In genomic region chr15:68052431-68052830, GRCh38 we compare ENCODE assay signal across 23 cellular contexts. TPM values are rescaled to one million over a fixed set of nuclear protein-coding genes. Genes with fewer than 3 reads are reported as not detected.
DNase-seq lines count a peak whose midpoint lies in the region; ATAC-seq and TF ChIP-seq lines count a peak whose summit lies in the region.
"Had no signal": no experiment of that assay in that cellular context is flagged by ENCODE, and none has a peak within 500 bp of the region (broad histone marks: within the 10 kb centered on the region; RNA-seq: fewer than 3 reads in every experiment).

No MANE protein-coding gene starts in this region.

- no peak overlapping the region for H3K27ac Mint-ChIP-seq in activated CD4-positive, alpha-beta T cell treated with anti-CD3 and anti-CD28 coated beads, Interleukin-2, amount 10 ng/mL, durations not matched to agents 24 days and 14 days
- H3K27ac Mint-ChIP-seq in endothelial cell (ENCODE audit: unreplicated experiment) (peak overlapping the region; percentile 30), progenitor cell of endocrine pancreas (no peak overlapping the region)
- H3K27ac Mint-ChIP-seq: effector memory CD8-positive, alpha-beta T cell had no signal

- no peak overlapping the region for H3K9ac ChIP-seq in Loucy (ENCODE audit: low read depth, low read length, poor library complexity, severe bottlenecking)

- peaks cover 15% of the 10 kb centered on the region for H3K27me3 Mint-ChIP-seq in activated CD4-positive, alpha-beta T cell treated with anti-CD3 and anti-CD28 coated beads, Interleukin-2, amount 10 ng/mL, durations not matched to agents 24 days and 14 days
- H3K27me3 Mint-ChIP-seq in endothelial cell (ENCODE audit: unreplicated experiment) (peaks cover 6% of the 10 kb centered on the region), progenitor cell of endocrine pancreas (no peaks in the 10 kb centered on the region)

- H3K4me2 ChIP-seq in Loucy (ENCODE audit: low read depth, low read length, poor library complexity, severe bottlenecking): no peak overlapping the region

- peak overlapping the region; percentile 60 for H3K4me3 Mint-ChIP-seq in activated CD4-positive, alpha-beta T cell treated with anti-CD3 and anti-CD28 coated beads, Interleukin-2, amount 10 ng/mL, durations not matched to agents 24 days and 14 days
- H3K4me3 Mint-ChIP-seq in endothelial cell (ENCODE audit: unreplicated experiment) (no peak overlapping the region), progenitor cell of endocrine pancreas (ENCODE audit: low read depth) (peak overlapping the region; percentile 4)

- H3K4me3 ChIP-seq in Loucy (ENCODE audit: low read length, poor library complexity, severe bottlenecking): no peak overlapping the region
- H3K4me3 ChIP-seq: ascending aorta, heart right ventricle, spleen had no signal

- peak overlapping the region; percentile 44 for H2AFZ ChIP-seq in Loucy (ENCODE audit: low read length)

- peaks cover 26% of the 10 kb centered on the region for H3K4me1 ChIP-seq in Loucy (ENCODE audit: insufficient read depth, low read length, poor library complexity, severe bottlenecking)

- no peaks in the 10 kb centered on the region for H3F3A ChIP-seq in Loucy (ENCODE audit: low read depth)

- peaks cover 3% of the 10 kb centered on the region for H3K36me3 Mint-ChIP-seq in activated CD4-positive, alpha-beta T cell treated with anti-CD3 and anti-CD28 coated beads, Interleukin-2, amount 10 ng/mL, durations not matched to agents 24 days and 14 days (ENCODE audit: low read depth)
- no peaks in the 10 kb centered on the region for H3K36me3 Mint-ChIP-seq in endothelial cell (ENCODE audit: low read depth, unreplicated experiment)
- no peaks in the 10 kb centered on the region for H3K36me3 Mint-ChIP-seq in progenitor cell of endocrine pancreas (ENCODE audit: insufficient read depth)

- intact Hi-C loops in activated CD4-positive, alpha-beta T cell treated with anti-CD3 and anti-CD28 coated beads, Interleukin-2, amount 10 ng/mL, durations not matched to agents 24 days and 14 days (cut with micrococcal nuclease): loop anchor here (5.0 to 10.0 kb wide), 5 partner anchors 62 to 528 kb away; partner anchors contain the start of genes C15orf61, FEM1B and RNU6-1

- no peak for ATAC-seq in GM21737 (IDR thresholded peaks at IDR 0.05; ENCODE audit: unreplicated experiment)
- ATAC-seq: effector memory CD8-positive, alpha-beta T cell; heart right ventricle had no signal

- peaks cover 31% of the 10 kb centered on the region for H3K79me2 ChIP-seq in Loucy (ENCODE audit: insufficient read depth, low read length)

- H3K27me3 ChIP-seq in Loucy (ENCODE audit: insufficient read depth, low read length, poor library complexity, severe bottlenecking): no peaks in the 10 kb centered on the region
- H3K27me3 ChIP-seq: ascending aorta, heart right ventricle, spleen had no signal

- peaks cover 30% of the 10 kb centered on the region for H3K4me1 Mint-ChIP-seq in activated CD4-positive, alpha-beta T cell treated with anti-CD3 and anti-CD28 coated beads, Interleukin-2, amount 10 ng/mL, durations not matched to agents 24 days and 14 days
- H3K4me1 Mint-ChIP-seq in endothelial cell (ENCODE audit: unreplicated experiment): peaks cover 16% of the 10 kb centered on the region
- H3K4me1 Mint-ChIP-seq in progenitor cell of endocrine pancreas (ENCODE audit: low read depth): peaks cover 21% of the 10 kb centered on the region

- H4K20me1 ChIP-seq in Loucy (ENCODE audit: insufficient read depth, low read length, poor library complexity, severe bottlenecking): peaks cover 27% of the 10 kb centered on the region

- no peaks in the 10 kb centered on the region for H3K9me2 ChIP-seq in Loucy (replicated peaks; ENCODE audit: low read depth, low read length)

- no peaks in the 10 kb centered on the region for H3K36me3 ChIP-seq in Loucy (ENCODE audit: insufficient read depth, low read length)
- H3K36me3 ChIP-seq: ascending aorta, heart right ventricle, spleen had no signal

- H3K9me3 ChIP-seq in Loucy (ENCODE audit: insufficient read depth, low read depth, low read length): no peaks in the 10 kb centered on the region
- H3K9me3 ChIP-seq: ascending aorta, heart right ventricle, spleen had no signal

- H3K9me3 Mint-ChIP-seq in activated CD4-positive, alpha-beta T cell treated with anti-CD3 and anti-CD28 coated beads, Interleukin-2, amount 10 ng/mL, durations not matched to agents 24 days and 14 days: peaks cover 8% of the 10 kb centered on the region
- H3K9me3 Mint-ChIP-seq in endothelial cell (ENCODE audit: unreplicated experiment): no peaks in the 10 kb centered on the region
- no peaks in the 10 kb centered on the region for H3K9me3 Mint-ChIP-seq in progenitor cell of endocrine pancreas (ENCODE audit: low read depth)
- H3K9me3 Mint-ChIP-seq: effector memory CD8-positive, alpha-beta T cell had no signal

- TF ChIP-seq CTCF in Loucy (conservative IDR thresholded peaks at IDR 0.05; ENCODE audit: low read length) (no peak), endothelial cell (IDR thresholded peaks at IDR 0.05; ENCODE audit: unreplicated experiment) (no peak), progenitor cell of endocrine pancreas (IDR thresholded peaks at IDR 0.05; ENCODE audit: unreplicated experiment) (no peak)

- DNase-seq in activated CD4-positive, alpha-beta T cell treated with anti-CD3 and anti-CD28 coated beads, Interleukin-2, amount 10 ng/mL, durations not matched to agents 24 days and 14 days: no peak
- no peak for DNase-seq in activated CD4-positive, alpha-beta T cell treated with anti-CD3 and anti-CD28 coated beads for 1 hour
- DNase-seq in endothelial cell (ENCODE audit: low spot score) (no peak), progenitor cell of endocrine pancreas (ENCODE audit: low spot score, unreplicated experiment) (no peak), GM19240 (ENCODE audit: insufficient read length, low spot score) (no peak)
- DNase-seq in stimulated activated naive CD4-positive, alpha-beta T cell treated with Interleukin-2 at 50 U/mL for 16 hours (lab: John Stamatoyannopoulos, UW): no peak
- DNase-seq: activated CD4-positive, CD25-positive, alpha-beta regulatory T cell treated with anti-CD3 and anti-CD28 coated beads, Interleukin-2, amount 50 U/mL, for 72 hours; activated gamma-delta T cell treated with Interleukin-2 at 50 U/mL for 16 hours; C1 segment of cervical spinal cord; DMS53; effector memory CD8-positive, alpha-beta T cell; heart right ventricle; islet precursor cell; mesenchymal stem cell; NCI-H2029 treated with DMSO at 0.1 percent for 48 hours; NCI-H510A treated with DMSO at 0.1 percent for 48 hours; SIG-M5; spleen; stimulated activated CD8-positive, alpha-beta memory T cell treated with anti-CD3 and anti-CD28 coated beads, Interleukin-4, amount 100 ng/mL, for 48 hours; T1000 had no signal

RNA-seq across cellular contexts. Expression of gene PIAS1, which starts 1.7 kb away (rescaled TPM):
- total RNA-seq in activated CD4-positive, alpha-beta T cell treated with anti-CD3 and anti-CD28 coated beads, Interleukin-2, amount 10 ng/mL, durations not matched to agents 24 days and 14 days: 27.8 and 29.4 TPM in 2 replicates
- total RNA-seq in endothelial cell (ENCODE audit: unreplicated experiment): 67.8 TPM
- total RNA-seq in progenitor cell of endocrine pancreas: 71.4 and 71.6 TPM in 2 replicates
